Comparison of ENCODE assay signal across 18 cellular contexts in genomic region chr2:121052023-121052422, GRCh38.
"Had no signal": no experiment of that assay in that cellular context is flagged by ENCODE, and none has a peak within 500 bp of the region (broad histone marks: within the 10 kb centered on the region; RNA-seq: fewer than 3 reads in every experiment).

No MANE protein-coding gene starts in this region.

- FAIRE-seq: colon had no signal

- H3K4me2 ChIP-seq: neural progenitor cell had no signal

- H3K4me3 Mint-ChIP-seq: activated naive CD8-positive, alpha-beta T cell; activated T-helper 1 cell treated with anti-CD3 and anti-CD28 coated beads, Interleukin-12 subunit alpha, Interleukin-12 subunit beta, Interleukin-2, Interleukin-4 antibody, amounts not matched to agents 30 ng/mL and 10 ng/mL and 1 ng/mL, durations not matched to agents 14 hours and 24 hours and 36 hours; memory B cell; naive thymus-derived CD4-positive, alpha-beta T cell; neural progenitor cell; stimulated activated naive B cell treated with anti-CD40 and anti-IgM and Interleukin-4, amounts not matched to agents 10 μg/mL and 1 μg/mL and 100 μg/mL, for 72 hours had no signal

- H3K36me3 ChIP-seq: gastroesophageal sphincter, neural progenitor cell, sigmoid colon, thyroid gland, WERI-Rb-1 had no signal

- H3K4me3 ChIP-seq: body of pancreas, gastroesophageal sphincter, neural progenitor cell, sigmoid colon, thyroid gland had no signal

- H3K27ac ChIP-seq: body of pancreas, gastroesophageal sphincter, neural progenitor cell, sigmoid colon, thyroid gland, WERI-Rb-1 had no signal

- DNase-seq: activated CD4-positive, alpha-beta T cell treated with anti-CD3 and anti-CD28 coated beads, Interleukin-2, amount 50 U/mL, for 4 hours; activated T-cell treated with anti-CD3 and anti-CD28 coated beads for 4 hours; amygdala; caudate nucleus; left colon; naive thymus-derived CD4-positive, alpha-beta T cell; sigmoid colon; stimulated activated CD4-positive, alpha-beta T cell treated with anti-CD3 and anti-CD28 coated beads, Interleukin-4, amount 100 ng/mL, for 24 hours; stimulated activated naive B cell treated with anti-CD40 and anti-IgM and Interleukin-4, amounts not matched to agents 10 μg/mL and 1 μg/mL and 100 μg/mL, for 72 hours; thyroid gland; WERI-Rb-1 had no signal

- H3K9ac ChIP-seq: neural progenitor cell had no signal

- H3K27me3 ChIP-seq: body of pancreas, gastroesophageal sphincter, neural progenitor cell, sigmoid colon, thyroid gland had no signal

- H2AFZ ChIP-seq: neural progenitor cell had no signal

- H3K9me3 ChIP-seq: body of pancreas, gastroesophageal sphincter, sigmoid colon, thyroid gland had no signal

- H3K9me3 Mint-ChIP-seq: activated T-helper 1 cell treated with anti-CD3 and anti-CD28 coated beads, Interleukin-12 subunit alpha, Interleukin-12 subunit beta, Interleukin-2, Interleukin-4 antibody, amounts not matched to agents 30 ng/mL and 10 ng/mL and 1 ng/mL, durations not matched to agents 14 hours and 24 hours and 36 hours; memory B cell had no signal

- H3K27ac Mint-ChIP-seq: activated naive CD8-positive, alpha-beta T cell; activated T-helper 1 cell treated with anti-CD3 and anti-CD28 coated beads, Interleukin-12 subunit alpha, Interleukin-12 subunit beta, Interleukin-2, Interleukin-4 antibody, amounts not matched to agents 30 ng/mL and 10 ng/mL and 1 ng/mL, durations not matched to agents 14 hours and 24 hours and 36 hours; memory B cell; naive thymus-derived CD4-positive, alpha-beta T cell; neural progenitor cell; stimulated activated naive B cell treated with anti-CD40 and anti-IgM and Interleukin-4, amounts not matched to agents 10 μg/mL and 1 μg/mL and 100 μg/mL, for 72 hours had no signal

- H3K4me1 ChIP-seq: body of pancreas, gastroesophageal sphincter, neural progenitor cell, sigmoid colon, thyroid gland had no signal

- H3K27me3 Mint-ChIP-seq: activated naive CD8-positive, alpha-beta T cell had no signal

- ATAC-seq: body of pancreas; gastroesophageal sphincter; naive thymus-derived CD4-positive, alpha-beta T cell; stimulated activated naive B cell treated with anti-CD40 and anti-IgM and Interleukin-4, amounts not matched to agents 10 μg/mL and 1 μg/mL and 100 μg/mL, for 72 hours had no signal

- H3K4me1 Mint-ChIP-seq: memory B cell; naive thymus-derived CD4-positive, alpha-beta T cell; stimulated activated naive B cell treated with anti-CD40 and anti-IgM and Interleukin-4, amounts not matched to agents 10 μg/mL and 1 μg/mL and 100 μg/mL, for 72 hours had no signal

- H3K36me3 Mint-ChIP-seq: activated naive CD8-positive, alpha-beta T cell; memory B cell; neural progenitor cell; stimulated activated naive B cell treated with anti-CD40 and anti-IgM and Interleukin-4, amounts not matched to agents 10 μg/mL and 1 μg/mL and 100 μg/mL, for 72 hours had no signal
